Comparison of ENCODE assay signal across 15 cellular contexts in genomic region chr17:40074175-40074512, GRCh38. TPM values are rescaled to one million over a fixed set of nuclear protein-coding genes. Genes with fewer than 3 reads are reported as not detected.
DNase-seq lines count a peak whose midpoint lies in the region; ATAC-seq, FAIRE-seq and TF ChIP-seq lines count a peak whose summit lies in the region.
"Had no signal": no experiment of that assay in that cellular context is flagged by ENCODE, and none has a peak within 500 bp of the region (broad histone marks: within the 10 kb centered on the region; RNA-seq: fewer than 3 reads in every experiment).

No MANE protein-coding gene starts in this region.

- H4K5ac ChIP-seq in H1 (ENCODE audit: insufficient read length, low read depth, low read length): no peak overlapping the region

- no peak overlapping the region for H2BK20ac ChIP-seq in H1 (ENCODE audit: low read length)

- H2AFZ ChIP-seq in mammary epithelial cell (ENCODE audit: low read depth, low read length): no peak overlapping the region
- H2AFZ ChIP-seq in H1 (ENCODE audit: low read length): no peak overlapping the region

- H3K79me1 ChIP-seq in H1 (ENCODE audit: low read depth, low read length): peaks cover 3% of the 10 kb centered on the region; the same call in 1 of the 2 replicates

- no peaks in the 10 kb centered on the region for H3K27me3 Mint-ChIP-seq in MCF 10A (ENCODE audit: insufficient read depth, unreplicated experiment)
- H3K27me3 Mint-ChIP-seq in activated CD4-positive, alpha-beta T cell treated with anti-CD3 and anti-CD28 coated beads, Interleukin-2, amount 10 ng/mL, durations not matched to agents 24 days and 14 days: peaks cover 2% of the 10 kb centered on the region
- no peaks in the 10 kb centered on the region for H3K27me3 Mint-ChIP-seq in T-helper 17 cell
- H3K27me3 Mint-ChIP-seq: activated naive CD8-positive, alpha-beta T cell treated with anti-CD3 and anti-CD28 coated beads, Interleukin-2, amount 50 U/mL, for 24 hours had no signal

- H4K8ac ChIP-seq in H1 (ENCODE audit: extremely low read depth, insufficient read depth, low read length): no peak overlapping the region; the same call in 1 of the 2 replicates

- peak overlapping the region; percentile 40; the same call in 1 of the 2 replicates for H3K18ac ChIP-seq in H1 (ENCODE audit: extremely low read depth, low read length)

- H3K9me3 Mint-ChIP-seq in MCF 10A (ENCODE audit: unreplicated experiment): no peaks in the 10 kb centered on the region
- no peaks in the 10 kb centered on the region for H3K9me3 Mint-ChIP-seq in activated CD4-positive, alpha-beta T cell treated with anti-CD3 and anti-CD28 coated beads, Interleukin-2, amount 10 ng/mL, durations not matched to agents 24 days and 14 days
- H3K9me3 Mint-ChIP-seq: activated naive CD8-positive, alpha-beta T cell treated with anti-CD3 and anti-CD28 coated beads, Interleukin-2, amount 50 U/mL, for 24 hours had no signal

- H3K4ac ChIP-seq in H1 (replicated peaks; ENCODE audit: insufficient read length, low read depth, low read length): no peak overlapping the region

- H3K36me3 ChIP-seq in mammary epithelial cell (ENCODE audit: insufficient read depth, low read length) (no peaks in the 10 kb centered on the region), H1 (ENCODE audit: control insufficient read depth in 2 of 4, insufficient read depth in 4 of 4, low read length in 3 of 4) (no peaks in the 10 kb centered on the region), neutrophil (peaks cover 24% of the 10 kb centered on the region), transverse colon (peaks cover 0 to 13% (median 0%) of the 10 kb centered on the region in 4 donors), aorta (ENCODE audit: control insufficient read depth in 1 of 2, insufficient read depth in 2 of 2, low read length in 1 of 2) (no peaks in the 10 kb centered on the region)

- H3K23me2 ChIP-seq in H1 (ENCODE audit: low read depth, low read length): peaks cover 2% of the 10 kb centered on the region

- POLR2A ChIA-PET in MCF 10A (lab: Yijun Ruan, JAX): interaction anchor here (1.0 to 6.8 kb wide), 4 partner anchors 9 to 25 kb away, joined by 3 to 82 read pairs (median 16); partner anchors contain the start of genes MED24 and NR1D1
- POLR2A ChIA-PET in H1 (lab: Charles Lee; ENCODE audit: partially characterized antibody): interaction anchor here (0.9 to 6.7 kb wide), 10 partner anchors 10 to 61 kb away, joined by 3 to 64 read pairs (median 4); partner anchors contain the start of genes MED24, NR1D1 and THRA

- H4K91ac ChIP-seq in H1 (replicated peaks; ENCODE audit: insufficient read length, low read length): peak overlapping the region; percentile 58

- H3K4me3 Mint-ChIP-seq in MCF 10A (ENCODE audit: unreplicated experiment): no peak overlapping the region
- no peak overlapping the region for H3K4me3 Mint-ChIP-seq in activated CD4-positive, alpha-beta T cell treated with anti-CD3 and anti-CD28 coated beads, Interleukin-2, amount 10 ng/mL, durations not matched to agents 24 days and 14 days
- H3K4me3 Mint-ChIP-seq in T-helper 17 cell: no peak overlapping the region
- H3K4me3 Mint-ChIP-seq: activated naive CD8-positive, alpha-beta T cell treated with anti-CD3 and anti-CD28 coated beads, Interleukin-2, amount 50 U/mL, for 24 hours had no signal

- no peak overlapping the region for H3K27ac ChIP-seq in mammary epithelial cell (ENCODE audit: insufficient read depth, low read depth, low read length)
- no peak overlapping the region for H3K27ac ChIP-seq in H1 (ENCODE audit: low read depth, low read length)
- H3K27ac ChIP-seq in neutrophil: peak overlapping the region; percentile 79
- peak overlapping the region; percentile 90 to 98 (median 96) for H3K27ac ChIP-seq in transverse colon
- H3K27ac ChIP-seq in aorta (ENCODE audit: low read depth in 1 of 2, low read length in 2 of 2): peak overlapping the region in 1 of 2 donors; percentile 81

- TF ChIP-seq POLR2A in H1 (IDR thresholded peaks at IDR 0.05; ENCODE audit: control extremely low read depth in 1 of 2, low read depth in 2 of 2, low read length in 2 of 2) (no peak), transverse colon (IDR thresholded peaks at IDR 0.05) (no peak)

- H3K36me3 Mint-ChIP-seq in MCF 10A (ENCODE audit: insufficient read depth, unreplicated experiment): peaks cover 26% of the 10 kb centered on the region
- no peaks in the 10 kb centered on the region for H3K36me3 Mint-ChIP-seq in activated CD4-positive, alpha-beta T cell treated with anti-CD3 and anti-CD28 coated beads, Interleukin-2, amount 10 ng/mL, durations not matched to agents 24 days and 14 days (ENCODE audit: low read depth)
- peaks cover 4% of the 10 kb centered on the region for H3K36me3 Mint-ChIP-seq in T-helper 17 cell (ENCODE audit: low read depth)

- in situ Hi-C loops in mammary epithelial cell (cut with MboI; ENCODE audit: low sequenced_read_pairs in 2 of 2) (no loop called here), transverse colon (cut with MboI; ENCODE audit: low pct_ligation_motif_present in 1 of 4, low pct_unique_long_range_greater_than_20kb in 1 of 4, low sequenced_read_pairs in 3 of 4) (no loop called here)

- FAIRE-seq in H1 (lab: Jason Lieb, UNC): no peak
- FAIRE-seq: A204.1 had no signal

- H3K27ac Mint-ChIP-seq in MCF 10A (ENCODE audit: low read depth, unreplicated experiment): peak overlapping the region; percentile 44
- no peak overlapping the region for H3K27ac Mint-ChIP-seq in activated CD4-positive, alpha-beta T cell treated with anti-CD3 and anti-CD28 coated beads, Interleukin-2, amount 10 ng/mL, durations not matched to agents 24 days and 14 days
- H3K27ac Mint-ChIP-seq in T-helper 17 cell: no peak overlapping the region
- H3K27ac Mint-ChIP-seq: activated naive CD8-positive, alpha-beta T cell treated with anti-CD3 and anti-CD28 coated beads, Interleukin-2, amount 50 U/mL, for 24 hours had no signal

- H3K9me3 ChIP-seq in mammary epithelial cell (replicated peaks; ENCODE audit: insufficient read depth, low read length) (no peaks in the 10 kb centered on the region), H1 (ENCODE audit: insufficient read depth in 2 of 2, low read depth in 1 of 2, low read length in 1 of 2) (no peaks in the 10 kb centered on the region), neutrophil (no peaks in the 10 kb centered on the region), transverse colon (no peaks in the 10 kb centered on the region), aorta (ENCODE audit: control insufficient read depth, low read length) (no peaks in the 10 kb centered on the region), T-helper 17 cell (ENCODE audit: control insufficient read depth, low read length, poor library complexity, severe bottlenecking) (no peaks in the 10 kb centered on the region)

- H3K9ac ChIP-seq in mammary epithelial cell (ENCODE audit: insufficient read depth, low read length) (no peak overlapping the region), H1 (replicated peaks in 1 of 4; ENCODE audit: extremely low read depth in 1 of 4, low read depth in 3 of 4, low read length in 3 of 4) (no peak overlapping the region)

- no peaks in the 10 kb centered on the region for H3K27me3 ChIP-seq in mammary epithelial cell (ENCODE audit: insufficient read depth, low read length)
- no peaks in the 10 kb centered on the region for H3K27me3 ChIP-seq in H1 (replicated peaks in 1 of 4; ENCODE audit: control insufficient read depth in 3 of 4, extremely low read depth in 1 of 4, insufficient read depth in 3 of 4, low read length in 3 of 4)
- no peaks in the 10 kb centered on the region for H3K27me3 ChIP-seq in neutrophil
- no peaks in the 10 kb centered on the region for H3K27me3 ChIP-seq in transverse colon
- H3K27me3 ChIP-seq in aorta (ENCODE audit: control insufficient read depth in 1 of 2, insufficient read depth in 2 of 2, low read length in 1 of 2): no peaks in the 10 kb centered on the region

- no peak for ATAC-seq in aorta (ENCODE audit: low FRiP score)
- ATAC-seq in T-helper 17 cell: no peak
- ATAC-seq: activated naive CD8-positive, alpha-beta T cell treated with anti-CD3 and anti-CD28 coated beads, Interleukin-2, amount 50 U/mL, for 24 hours had no signal

- no peak overlapping the region for H3K4me2 ChIP-seq in mammary epithelial cell (ENCODE audit: insufficient read depth, low read depth, low read length)
- H3K4me2 ChIP-seq in H1 (ENCODE audit: insufficient read depth in 1 of 2, low read depth in 2 of 2, low read length in 2 of 2): no peak overlapping the region; a peak in 1 of 4 replicates

- WGBS in mammary epithelial cell (ENCODE audit: low coverage, missing lambda C conversion rate): 87% methylated on average over 5 of the region's 8 CpGs
- 98% methylated on average over 5 of the region's 8 CpGs; no CpG with 5 or more reads in 1 of the 2 experiments for WGBS in H1 (ENCODE audit: extremely low coverage in 1 of 2, insufficient coverage in 1 of 2, insufficient read length in 1 of 2, insufficient replicate concordance in 2 of 2, low coverage in 1 of 2, low lambda C conversion rate in 2 of 2, missing lambda C conversion rate in 1 of 2), 2 experiments
- 46 to 50% methylated on average over 1 to 6 of the region's 8 CpGs for WGBS in transverse colon (ENCODE audit: low coverage in 1 of 2), 2 donors
- WGBS in aorta, 2 donors: 70 to 77% methylated on average over 8 of the region's 8 CpGs

- H2AK5ac ChIP-seq in H1 (ENCODE audit: low read depth, low read length): peak overlapping the region; percentile 32; the same call in 1 of the 2 replicates

- no peak overlapping the region for H2BK120ac ChIP-seq in H1 (replicated peaks; ENCODE audit: low read depth, low read length)

- no peak overlapping the region for H3K23ac ChIP-seq in H1 (ENCODE audit: insufficient read length)

- CTCF ChIA-PET in MCF 10A (lab: Yijun Ruan, JAX): interaction anchor here (0.6 to 6.9 kb wide), 10 partner anchors 11 to 105 kb away, joined by 3 to 131 read pairs (median 22); partner anchors contain the start of genes CSF3, MED24, NR1D1 and THRA
- CTCF ChIA-PET in mammary epithelial cell (lab: Charles Lee; ENCODE audit: low non-redundant PET): no interaction called here
- CTCF ChIA-PET in H1 (lab: Charles Lee; ENCODE audit: partially characterized antibody): interaction anchor here (1.2 to 38.4 kb wide), 14 partner anchors 11 to 116 kb away, joined by 3 to 876 read pairs (median 31); partner anchors contain the start of genes CSF3, MED24, NR1D1 and THRA

- H3K4me1 ChIP-seq in mammary epithelial cell (ENCODE audit: insufficient read depth, low read length): peaks cover 43% of the 10 kb centered on the region
- peaks cover 21 to 43% (median 39%) of the 10 kb centered on the region in 4 experiments for H3K4me1 ChIP-seq in H1 (replicated peaks in 1 of 4; ENCODE audit: control insufficient read depth in 3 of 4, insufficient read depth in 4 of 4, low read length in 3 of 4)
- H3K4me1 ChIP-seq in neutrophil (ENCODE audit: control insufficient read depth in 1 of 2, insufficient read depth in 1 of 2, low read depth in 1 of 2, low read length in 1 of 2): peaks cover 59 to 68% of the 10 kb centered on the region in 2 experiments
- H3K4me1 ChIP-seq in transverse colon: peaks cover 73 to 80% (median 77%) of the 10 kb centered on the region in 4 donors
- H3K4me1 ChIP-seq in aorta (ENCODE audit: control insufficient read depth in 1 of 2, insufficient read depth in 2 of 2, low read length in 2 of 2): peaks cover 0 to 10% of the 10 kb centered on the region in 2 donors

- H4K20me1 ChIP-seq in mammary epithelial cell (ENCODE audit: insufficient read depth, low read length): no peaks in the 10 kb centered on the region
- no peaks in the 10 kb centered on the region for H4K20me1 ChIP-seq in H1 (replicated peaks in 1 of 2; ENCODE audit: control insufficient read depth in 1 of 2, insufficient read depth in 2 of 2, low read length in 2 of 2)

- TF ChIP-seq RAD21 in H1 (IDR thresholded peaks at IDR 0.05 in 1 of 2, conservative IDR thresholded peaks at IDR 0.05 in 1 of 2; ENCODE audit: low read depth in 2 of 2, low read length in 2 of 2): no peak

- H2BK5ac ChIP-seq in H1 (ENCODE audit: low read depth, low read length): peak overlapping the region; percentile 82; the same call in 1 of the 2 replicates

- H3K4me3 ChIP-seq in mammary epithelial cell (replicated peaks in 1 of 3; ENCODE audit: insufficient read depth in 1 of 3, low read depth in 2 of 3, low read length in 3 of 3) (no peak overlapping the region), H1 (ENCODE audit: extremely low read depth in 1 of 4, insufficient read depth in 2 of 4, low read depth in 3 of 4, low read length in 4 of 4) (no peak overlapping the region), neutrophil (ENCODE audit: low read depth in 1 of 2, low read length in 1 of 2) (no peak overlapping the region), transverse colon (no peak overlapping the region), aorta (ENCODE audit: low read length in 2 of 2) (no peak overlapping the region)

- no peak overlapping the region for H3K14ac ChIP-seq in H1 (ENCODE audit: insufficient read length)

- DNase-seq in MCF 10A (ENCODE audit: unreplicated experiment) (no peak), mammary epithelial cell (no peak), H1 (ENCODE audit: low read depth in 1 of 2, low spot score in 2 of 2) (no peak), transverse colon (no peak), aorta (no peak), T-helper 17 cell (no peak)
- no peak for DNase-seq in activated CD4-positive, alpha-beta T cell treated with anti-CD3 and anti-CD28 coated beads, Interleukin-2, amount 10 ng/mL, durations not matched to agents 24 days and 14 days
- DNase-seq: activated naive CD8-positive, alpha-beta T cell treated with anti-CD3 and anti-CD28 coated beads, Interleukin-2, amount 50 U/mL, for 24 hours; NCI-H146; NCI-H526; retina had no signal

- H3K79me2 ChIP-seq in mammary epithelial cell (ENCODE audit: insufficient read depth, low read length): no peaks in the 10 kb centered on the region
- H3K79me2 ChIP-seq in H1 (ENCODE audit: control insufficient read depth in 1 of 2, insufficient read depth in 2 of 2, low read length in 2 of 2): no peaks in the 10 kb centered on the region

- no TSS peak for BruUV-seq in MCF 10A (replicated peaks; lab: Mats Ljungman, UMichigan)
- no TSS peak for BruUV-seq in mammary epithelial cell (replicated peaks; lab: Mats Ljungman, UMichigan)

- TF ChIP-seq CTCF in MCF 10A (IDR thresholded peaks at IDR 0.05; ENCODE audit: unreplicated experiment): no peak
- no peak for TF ChIP-seq CTCF in mammary epithelial cell (conservative IDR thresholded peaks at IDR 0.05 in 1 of 2, IDR thresholded peaks at IDR 0.05 in 1 of 2; ENCODE audit: extremely low read depth in 1 of 2, insufficient read depth in 1 of 2, low read depth in 1 of 2, low read length in 2 of 2)
- no peak for TF ChIP-seq CTCF in H1 (IDR thresholded peaks at IDR 0.05; ENCODE audit: control extremely low read depth in 1 of 3, insufficient read depth in 1 of 3, low read depth in 1 of 3, low read length in 3 of 3)
- no peak for TF ChIP-seq CTCF in neutrophil (IDR thresholded peaks at IDR 0.05)
- no peak for TF ChIP-seq CTCF in transverse colon (IDR thresholded peaks at IDR 0.05)

- H3K56ac ChIP-seq in H1 (replicated peaks; ENCODE audit: insufficient read length, low read depth, low read length): no peak overlapping the region

- H2BK15ac ChIP-seq in H1 (ENCODE audit: low read length): 0 out of 2 replicates have a peak overlapping the region, but pooled peaks have one; percentile 97

- intact Hi-C loops in MCF 10A (cut with micrococcal nuclease): no loop called here
- intact Hi-C loops in mammary epithelial cell (cut with micrococcal nuclease): no loop called here
- intact Hi-C loops in transverse colon (cut with DNase I; ENCODE audit: low total_unique reads): loop anchor here (5.0 kb wide), 1 partner anchor 33 kb away; no protein-coding TSS in a partner anchor
- intact Hi-C loops in aorta (cut with DNase I): loop anchor here in 1 of 2 donors (5.0 kb wide), 1 partner anchor 38 kb away; no protein-coding TSS in a partner anchor
- intact Hi-C loops in activated CD4-positive, alpha-beta T cell treated with anti-CD3 and anti-CD28 coated beads, Interleukin-2, amount 10 ng/mL, durations not matched to agents 24 days and 14 days (cut with micrococcal nuclease): no loop called here

- H2BK12ac ChIP-seq in H1 (ENCODE audit: low read depth, low read length): 0 out of 2 replicates have a peak overlapping the region, but pooled peaks have one; percentile 94

- TF ChIP-seq EP300 in H1 (IDR thresholded peaks at IDR 0.05; ENCODE audit: borderline replicate concordance in 1 of 2, low read depth in 2 of 2, low read length in 2 of 2): no peak
- no peak for TF ChIP-seq EP300 in transverse colon (IDR thresholded peaks at IDR 0.05; ENCODE audit: low read depth)

- H3K4me1 Mint-ChIP-seq in MCF 10A (ENCODE audit: insufficient read depth, unreplicated experiment) (peaks cover 74% of the 10 kb centered on the region), T-helper 17 cell (peaks cover 36% of the 10 kb centered on the region)
- peaks cover 20% of the 10 kb centered on the region for H3K4me1 Mint-ChIP-seq in activated CD4-positive, alpha-beta T cell treated with anti-CD3 and anti-CD28 coated beads, Interleukin-2, amount 10 ng/mL, durations not matched to agents 24 days and 14 days

- dilution Hi-C loops in mammary epithelial cell (cut with HindIII; ENCODE audit: low sequenced_read_pairs): loop anchor here (5.0 kb wide), 1 partner anchor 82 kb away; no protein-coding TSS in a partner anchor

RNA-seq across cellular contexts. Expression of gene THRA, which starts 11.4 kb away (rescaled TPM):
- total RNA-seq in MCF 10A (2022) (5.5 and 6.4 TPM in 2 replicates), mammary epithelial cell (10 to 100 TPM; 10.8 to 11.7 TPM), transverse colon (10 to 100 TPM; 32.6 to 82.6 (median 58.6) TPM), aorta (10 to 100 TPM; 53.7 to 62.3 TPM), T-helper 17 cell (10 to 100 TPM; 29.8 to 32.2 TPM)
- polyA plus RNA-seq in mammary epithelial cell (10.0 TPM), H1 (2011; rRNA removed) (6.4 and 8.2 TPM in 2 replicates), aorta (10 to 100 TPM; 38.9 to 52.1 TPM)
- 33.1 TPM for polyA minus RNA-seq in mammary epithelial cell
- total RNA-seq in H1 (2021; fragmentation: NEBNext Ultra II Directional; extraction: Animal tissue kit (Norgen Biotek cat#: 25700)): 10.2 and 11.8 TPM in 2 replicates
- polyA plus RNA-seq in H1 (2011; cell fraction: cytosol; rRNA removed): 7.4 TPM
- polyA plus RNA-seq in H1 (2011; cell fraction: nucleus; rRNA removed): 13.1 TPM
- 7.9 to 11.1 TPM (median 10.1 TPM) in 4 replicates for polyA plus RNA-seq in H1 (2012, experiment 1 of 2)
- polyA plus RNA-seq in H1 (2012, experiment 2 of 2): 7.6 TPM
- 5.0 TPM for polyA plus RNA-seq in H1 (2013, experiment 1 of 2)
- 4.5 TPM for polyA plus RNA-seq in H1 (2013, experiment 2 of 2)
- polyA minus RNA-seq in H1 (2011; rRNA and poly(A)+ RNA removed): 8.4 and 11.6 TPM in 2 replicates
- 6.2 TPM for polyA minus RNA-seq in H1 (2011; cell fraction: cytosol; rRNA and poly(A)+ RNA removed)
- 4.3 TPM for polyA minus RNA-seq in H1 (2011; cell fraction: nucleus; rRNA and poly(A)+ RNA removed)
- total RNA-seq in activated CD4-positive, alpha-beta T cell treated with anti-CD3 and anti-CD28 coated beads, Interleukin-2, amount 10 ng/mL, durations not matched to agents 24 days and 14 days: 4.5 and 5.1 TPM in 2 replicates

RNA-seq across cellular contexts. Expression of gene MED24, which starts 19.9 kb away (rescaled TPM):
- 66.6 and 88.5 TPM in 2 replicates for total RNA-seq in MCF 10A (2022)
- total RNA-seq in mammary epithelial cell: 10 to 100 TPM; 59.3 to 85.6 TPM
- 91.2 TPM for polyA plus RNA-seq in mammary epithelial cell
- polyA minus RNA-seq in mammary epithelial cell: 116 TPM
- total RNA-seq in H1 (2021; fragmentation: NEBNext Ultra II Directional; extraction: Animal tissue kit (Norgen Biotek cat#: 25700)): 81.7 and 90.6 TPM in 2 replicates
- 92.7 and 120 TPM in 2 replicates for polyA plus RNA-seq in H1 (2011; rRNA removed)
- 91.0 TPM for polyA plus RNA-seq in H1 (2011; cell fraction: cytosol; rRNA removed)
- polyA plus RNA-seq in H1 (2011; cell fraction: nucleus; rRNA removed): 355 TPM
- 73.6 to 99.4 TPM (median 93.5 TPM) in 4 replicates for polyA plus RNA-seq in H1 (2012, experiment 1 of 2)
- 83.6 TPM for polyA plus RNA-seq in H1 (2012, experiment 2 of 2)
- 42.8 TPM for polyA plus RNA-seq in H1 (2013, experiment 1 of 2)
- 41.6 TPM for polyA plus RNA-seq in H1 (2013, experiment 2 of 2)
- 126 and 205 TPM in 2 replicates for polyA minus RNA-seq in H1 (2011; rRNA and poly(A)+ RNA removed)
- 93.1 TPM for polyA minus RNA-seq in H1 (2011; cell fraction: cytosol; rRNA and poly(A)+ RNA removed)
- 141 TPM for polyA minus RNA-seq in H1 (2011; cell fraction: nucleus; rRNA and poly(A)+ RNA removed)
- 100 to 1,000 TPM in 2 of 4 donors, 10 to 100 TPM in 2; 64.3 to 294 (median 112) TPM for total RNA-seq in transverse colon
- 10 to 100 TPM; 60.8 to 70.9 TPM for total RNA-seq in aorta
- polyA plus RNA-seq in aorta: 10 to 100 TPM; 20.7 to 66.5 TPM
- total RNA-seq in activated CD4-positive, alpha-beta T cell treated with anti-CD3 and anti-CD28 coated beads, Interleukin-2, amount 10 ng/mL, durations not matched to agents 24 days and 14 days: 118 and 122 TPM in 2 replicates
- total RNA-seq in T-helper 17 cell: 10 to 100 TPM; 73.7 to 77.5 TPM

RNA-seq across cellular contexts. Expression of gene NR1D1, which starts 26.2 kb away (rescaled TPM):
- total RNA-seq in MCF 10A (2022) (7.5 and 8.8 TPM in 2 replicates), mammary epithelial cell (10 to 100 TPM in 1 of 2 donors, 1 to 10 TPM in 1; 2.0 to 25.9 TPM), transverse colon (10 to 100 TPM in 1 of 4 donors, 1 to 10 TPM in 3; 4.8 to 18.0 (median 7.3) TPM), aorta (10 to 100 TPM; 18.4 to 53.6 TPM), T-helper 17 cell (100 to 1,000 TPM; 102 to 145 TPM)
- polyA plus RNA-seq in mammary epithelial cell (7.9 TPM), H1 (2011; rRNA removed) (1.5 and 3.4 TPM in 2 replicates), aorta (10 to 100 TPM in 1 of 2 donors, 1 to 10 TPM in 1; 8.6 to 28.5 TPM)
- 41.0 TPM for polyA minus RNA-seq in mammary epithelial cell
- 4.3 and 4.6 TPM in 2 replicates for total RNA-seq in H1 (2021; fragmentation: NEBNext Ultra II Directional; extraction: Animal tissue kit (Norgen Biotek cat#: 25700))
- polyA plus RNA-seq in H1 (2011; cell fraction: cytosol; rRNA removed): 0.79 TPM
- polyA plus RNA-seq in H1 (2011; cell fraction: nucleus; rRNA removed): 4.7 TPM
- polyA plus RNA-seq in H1 (2012, experiment 1 of 2): 5.4 to 7.1 TPM (median 6.1 TPM) in 4 replicates
- 6.5 TPM for polyA plus RNA-seq in H1 (2012, experiment 2 of 2)
- polyA plus RNA-seq in H1 (2013, experiment 1 of 2): 3.1 TPM
- 3.0 TPM for polyA plus RNA-seq in H1 (2013, experiment 2 of 2)
- polyA minus RNA-seq in H1 (2011; rRNA and poly(A)+ RNA removed): 1.4 and 2.9 TPM in 2 replicates
- 2.5 TPM for polyA minus RNA-seq in H1 (2011; cell fraction: cytosol; rRNA and poly(A)+ RNA removed)
- polyA minus RNA-seq in H1 (2011; cell fraction: nucleus; rRNA and poly(A)+ RNA removed): 2.7 TPM
- total RNA-seq in activated CD4-positive, alpha-beta T cell treated with anti-CD3 and anti-CD28 coated beads, Interleukin-2, amount 10 ng/mL, durations not matched to agents 24 days and 14 days: 7.9 and 8.2 TPM in 2 replicates

RNA-seq across cellular contexts. Expression of gene MSL1, which starts 47.6 kb away (rescaled TPM):
- 59.8 and 62.2 TPM in 2 replicates for total RNA-seq in MCF 10A (2022)
- 10 to 100 TPM; 36.8 to 72.1 TPM for total RNA-seq in mammary epithelial cell
- 41.3 TPM for polyA plus RNA-seq in mammary epithelial cell
- 53.9 TPM for polyA minus RNA-seq in mammary epithelial cell
- 66.5 and 69.2 TPM in 2 replicates for total RNA-seq in H1 (2021; fragmentation: NEBNext Ultra II Directional; extraction: Animal tissue kit (Norgen Biotek cat#: 25700))
- 18.2 and 24.1 TPM in 2 replicates for polyA plus RNA-seq in H1 (2011; rRNA removed)
- polyA plus RNA-seq in H1 (2011; cell fraction: cytosol; rRNA removed): 39.2 TPM
- polyA plus RNA-seq in H1 (2011; cell fraction: nucleus; rRNA removed): 50.9 TPM
- polyA plus RNA-seq in H1 (2012, experiment 1 of 2): 47.3 to 75.1 TPM (median 51.3 TPM) in 4 replicates
- polyA plus RNA-seq in H1 (2012, experiment 2 of 2): 24.4 TPM
- polyA plus RNA-seq in H1 (2013, experiment 1 of 2): 59.8 TPM
- polyA plus RNA-seq in H1 (2013, experiment 2 of 2): 53.4 TPM
- 35.9 and 42.1 TPM in 2 replicates for polyA minus RNA-seq in H1 (2011; rRNA and poly(A)+ RNA removed)
- polyA minus RNA-seq in H1 (2011; cell fraction: cytosol; rRNA and poly(A)+ RNA removed): 35.1 TPM
- polyA minus RNA-seq in H1 (2011; cell fraction: nucleus; rRNA and poly(A)+ RNA removed): 36.6 TPM
- 100 to 1,000 TPM in 2 of 4 donors, 10 to 100 TPM in 2; 73.9 to 258 (median 90.6) TPM for total RNA-seq in transverse colon
- 100 to 1,000 TPM in 1 of 2 donors, 10 to 100 TPM in 1; 81.0 to 100 TPM for total RNA-seq in aorta
- polyA plus RNA-seq in aorta: 100 to 1,000 TPM in 1 of 2 donors, 10 to 100 TPM in 1; 21.2 to 171 TPM
- 92.7 and 98.5 TPM in 2 replicates for total RNA-seq in activated CD4-positive, alpha-beta T cell treated with anti-CD3 and anti-CD28 coated beads, Interleukin-2, amount 10 ng/mL, durations not matched to agents 24 days and 14 days
- total RNA-seq in T-helper 17 cell: 100 to 1,000 TPM; 101 to 106 TPM

RNA-seq across cellular contexts. Expression of gene CSF3, which starts 58.9 kb away (rescaled TPM):
- total RNA-seq in MCF 10A (2022) (9.6 and 17.1 TPM in 2 replicates), mammary epithelial cell (1 to 10 TPM in 1 of 2 donors, not detected in 1; 8.2 TPM), transverse colon (10 to 100 TPM in 1 of 4 donors, 1 to 10 TPM in 1, not detected in 2; 2.6 to 38.9 TPM), aorta (1 to 10 TPM in 1 of 2 donors, under 1 TPM in 1; 0.39 to 5.4 TPM), T-helper 17 cell (not detected)
- polyA plus RNA-seq in mammary epithelial cell (5.1 TPM), H1 (2011; rRNA removed) (0.03 TPM in 1 of 2 replicates, not detected in the other), aorta (1 to 10 TPM in 1 of 2 donors, not detected in 1; 2.7 TPM)
- not detected for polyA minus RNA-seq in mammary epithelial cell
- not detected in 2 replicates for total RNA-seq in H1 (2021; fragmentation: NEBNext Ultra II Directional; extraction: Animal tissue kit (Norgen Biotek cat#: 25700))
- polyA plus RNA-seq in H1 (2011; cell fraction: cytosol; rRNA removed): 0.06 TPM
- polyA plus RNA-seq in H1 (2011; cell fraction: nucleus; rRNA removed): not detected
- polyA plus RNA-seq in H1 (2012, experiment 1 of 2): not detected in 4 replicates
- polyA plus RNA-seq in H1 (2012, experiment 2 of 2): not detected
- polyA plus RNA-seq in H1 (2013, experiment 1 of 2): not detected
- not detected for polyA plus RNA-seq in H1 (2013, experiment 2 of 2)
- polyA minus RNA-seq in H1 (2011; rRNA and poly(A)+ RNA removed): not detected in 2 replicates
- not detected for polyA minus RNA-seq in H1 (2011; cell fraction: cytosol; rRNA and poly(A)+ RNA removed)
- polyA minus RNA-seq in H1 (2011; cell fraction: nucleus; rRNA and poly(A)+ RNA removed): not detected
- total RNA-seq in activated CD4-positive, alpha-beta T cell treated with anti-CD3 and anti-CD28 coated beads, Interleukin-2, amount 10 ng/mL, durations not matched to agents 24 days and 14 days: not detected in 2 replicates
- total RNA-seq: activated CD8-positive, alpha-beta memory T cell treated with anti-CD3 and anti-CD28 coated beads for 36 hours; lung microvascular endothelial cell had no signal

Comparison
In these comparisons a context has a peak if more than half of its experiments do, and no peak if none do; other contexts are left out.
1. H3K27ac ChIP-seq: peak in neutrophil (single experiment) and transverse colon (4 of 4); none in mammary epithelial cell (single experiment) and H1 (single experiment).